In the genomic region with DNA sequence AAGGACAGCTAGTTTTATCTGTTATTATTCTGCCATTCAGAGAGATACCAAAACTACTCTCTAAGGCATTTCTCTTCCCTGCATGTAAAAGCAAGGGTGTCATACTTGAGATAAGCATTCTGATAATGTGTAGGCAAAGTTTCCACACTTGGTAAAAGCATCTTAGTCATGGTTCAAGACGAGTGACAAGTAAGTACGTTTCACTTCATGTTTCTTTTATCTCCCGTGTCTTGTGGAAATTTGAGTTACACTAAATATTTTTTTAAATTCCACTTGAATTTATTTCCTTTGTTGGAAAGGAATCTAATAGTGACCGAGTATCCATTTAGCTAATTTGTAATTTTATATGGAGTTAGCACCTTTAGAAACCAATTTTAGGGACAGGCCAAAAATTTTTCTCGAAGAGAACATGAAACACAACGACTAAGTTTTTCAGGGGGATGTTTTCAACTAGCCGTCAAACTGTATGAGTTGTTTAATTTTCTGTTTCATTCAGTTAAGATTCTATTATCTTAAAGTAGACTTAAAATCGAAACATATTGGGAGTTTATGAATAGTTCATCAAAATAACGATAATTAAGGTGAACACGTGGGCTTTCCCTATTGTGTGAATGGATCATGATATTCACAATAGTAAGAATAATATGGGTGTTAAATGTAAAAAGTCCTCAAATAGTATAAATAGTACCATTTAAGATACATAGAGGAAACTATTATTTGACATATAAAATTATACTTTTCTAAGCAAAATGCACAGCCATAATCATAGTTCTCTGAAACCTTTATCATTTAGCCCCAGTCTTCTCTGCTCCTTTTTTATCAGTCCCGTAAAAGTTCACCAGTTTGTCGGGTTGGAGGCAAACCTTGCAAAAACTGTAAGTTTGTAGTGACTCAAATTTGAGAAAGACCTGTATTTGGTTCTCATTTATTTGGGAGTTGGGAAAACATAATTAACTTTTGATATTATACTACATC, we compare ENCODE assay signal across 2 cellular contexts.
A peak's percentile ranks its signal among the peaks of the same experiment; 100 is the strongest.
TF ChIP-seq lines count a peak whose summit lies in the region.

No MANE protein-coding gene starts in this region.

TF ChIP-seq in A549, 52 proteins besides CTCF, POLR2A, EP300 and RAD21:
- TF ChIP-seq CEBPB (IDR thresholded peaks at IDR 0.05) (no peak), ESRRA (IDR thresholded peaks at IDR 0.05; ENCODE audit: borderline replicate concordance, low read length) (no peak), KDM1A (IDR thresholded peaks at IDR 0.05; ENCODE audit: low read depth) (no peak), TFCP2L1 (CRISPR knock-in tag; IDR thresholded peaks at IDR 0.05) (no peak), RNF2 (IDR thresholded peaks at IDR 0.05; ENCODE audit: borderline replicate concordance, low read depth) (no peak), GATA3 (IDR thresholded peaks at IDR 0.05; ENCODE audit: borderline replicate concordance) (no peak), JUN (IDR thresholded peaks at IDR 0.05) (no peak), HEYL (CRISPR knock-in tag; IDR thresholded peaks at IDR 0.05) (no peak), HOXA7 (CRISPR knock-in tag; IDR thresholded peaks at IDR 0.05) (no peak)

TF ChIP-seq in HEK293, 187 proteins besides CTCF, POLR2A, EP300 and RAD21:
- 0 out of 2 replicates have a peak, but pooled peaks have one; percentile 29 for TF ChIP-seq PRDM1 (tag by site-specific recombination; IDR thresholded peaks at IDR 0.05)
- no peak for TF ChIP-seq ZNF341 (tag by site-specific recombination; IDR thresholded peaks at IDR 0.05; ENCODE audit: low read depth)
